Comparison of ENCODE assay signal across 28 cellular contexts in the genomic region with DNA sequence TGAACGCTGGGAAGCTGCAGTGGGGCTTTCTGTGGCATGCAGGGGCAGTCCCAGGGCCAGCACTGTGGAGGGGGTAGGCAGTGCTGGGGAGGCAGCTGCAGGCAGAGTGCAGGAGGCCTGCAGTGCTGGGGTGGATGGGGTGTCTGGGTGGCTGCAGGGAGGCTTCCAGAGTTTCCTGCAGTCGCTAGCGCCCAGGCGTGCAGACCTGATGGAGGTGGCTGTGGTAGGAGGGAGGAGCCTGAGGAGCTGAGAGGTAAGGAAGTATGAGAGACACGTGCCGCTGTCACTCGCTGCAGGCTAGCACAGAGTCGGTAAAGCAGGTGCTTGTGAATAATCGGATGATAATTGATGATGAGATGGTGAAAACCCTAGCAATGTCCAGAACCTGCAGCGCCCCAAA. TPM values are rescaled to one million over a fixed set of nuclear protein-coding genes. Genes with fewer than 3 reads are reported as not detected.
DNase-seq lines count a peak whose midpoint lies in the region; ATAC-seq and TF ChIP-seq lines count a peak whose summit lies in the region.
"Had no signal": no experiment of that assay in that cellular context is flagged by ENCODE, and none has a peak within 500 bp of the region (broad histone marks: within the 10 kb centered on the region; RNA-seq: fewer than 3 reads in every experiment).

No MANE protein-coding gene starts in this region.

- in situ Hi-C loops in transverse colon (cut with MboI; ENCODE audit: low pct_ligation_motif_present in 1 of 4, low pct_unique_long_range_greater_than_20kb in 1 of 4, low sequenced_read_pairs in 3 of 4): no loop called here

- 70 to 79% methylated on average over 8 to 10 of the region's 10 CpGs for WGBS in esophagus squamous epithelium, 2 donors
- WGBS in transverse colon (ENCODE audit: low coverage in 1 of 2), 2 donors: 76 to 80% methylated on average over 4 to 10 of the region's 10 CpGs

- ATAC-seq in left ventricle myocardium superior (no peak), HG03159 (IDR thresholded peaks at IDR 0.05; ENCODE audit: unreplicated experiment) (no peak), HG02973 (IDR thresholded peaks at IDR 0.05; ENCODE audit: unreplicated experiment) (no peak)
- ATAC-seq: heart right ventricle; left colon; naive thymus-derived CD4-positive, alpha-beta T cell; right cardiac atrium; stimulated activated memory B cell treated with anti-CD40 and anti-IgM and Interleukin-4, amounts not matched to agents 10 μg/mL and 1 μg/mL and 100 μg/mL, for 72 hours had no signal

- H3K4me1 ChIP-seq in esophagus squamous epithelium: peaks cover 14 to 63% (median 18%) of the 10 kb centered on the region in 3 donors
- peaks cover 13 to 44% (median 27%) of the 10 kb centered on the region in 4 donors for H3K4me1 ChIP-seq in transverse colon

- TF ChIP-seq POLR2A in esophagus squamous epithelium (IDR thresholded peaks at IDR 0.05) (no peak), transverse colon (IDR thresholded peaks at IDR 0.05) (no peak)

- no peak for TF ChIP-seq EP300 in transverse colon (IDR thresholded peaks at IDR 0.05; ENCODE audit: low read depth)

- peak overlapping the region in 3 of 4 donors; percentile 56 to 86 (median 83) for H3K27ac ChIP-seq in esophagus squamous epithelium
- H3K27ac ChIP-seq in transverse colon: peak overlapping the region; percentile 47 to 92 (median 90)
- H3K27ac ChIP-seq: GM23248, VCaP had no signal

- TF ChIP-seq CTCF in esophagus squamous epithelium (IDR thresholded peaks at IDR 0.05) (no peak), transverse colon (IDR thresholded peaks at IDR 0.05) (no peak)

- H3K9me3 ChIP-seq in esophagus squamous epithelium (no peaks in the 10 kb centered on the region), transverse colon (no peaks in the 10 kb centered on the region)
- H3K9me3 ChIP-seq: heart right ventricle had no signal

- DNase-seq in left ventricle myocardium superior: peak; percentile 21
- DNase-seq in cardiac septum (ENCODE audit: low spot score): no peak
- no peak for DNase-seq in esophagus squamous epithelium (lab: John Stamatoyannopoulos, UW)
- peak; percentile 78 for DNase-seq in posterior vena cava (ENCODE audit: low spot score)
- DNase-seq in transverse colon: no peak
- no peak for DNase-seq in iPS-NIHi11 (ENCODE audit: low spot score)
- DNase-seq: activated CD4-positive, alpha-beta T cell treated with anti-CD3 and anti-CD28 coated beads for 48 hours; activated CD8-positive, alpha-beta memory T cell treated with anti-CD3 and anti-CD28 coated beads for 24 hours; activated gamma-delta T cell; AML-193; CD8-positive, alpha-beta memory T cell; cerebellar nuclear complex; DMS 273 treated with DMSO at 0.1 percent for 48 hours; EL; GM23248; heart right ventricle; left colon; naive thymus-derived CD4-positive, alpha-beta T cell; NCI-H1694 treated with DMSO at 0.1 percent for 48 hours; NCI-H524 treated with DMSO at 0.1 percent for 48 hours; stimulated activated CD4-positive, alpha-beta T cell treated with anti-CD3 and anti-CD28 coated beads, Interleukin-4, amount 100 ng/mL, for 24 hours; SW 1271; T-helper 9 cell had no signal

- H3K27me3 ChIP-seq in esophagus squamous epithelium: no peaks in the 10 kb centered on the region
- H3K27me3 ChIP-seq in transverse colon: no peaks in the 10 kb centered on the region
- H3K27me3 ChIP-seq: heart right ventricle had no signal

- intact Hi-C loops in left ventricle myocardium superior (cut with micrococcal nuclease): no loop called here
- intact Hi-C loops in cardiac septum (cut with DNase I): loop anchor here (10.0 kb wide), 2 partner anchors 56 to 994 kb away; no protein-coding TSS in a partner anchor
- intact Hi-C loops in esophagus squamous epithelium (cut with DNase I): no loop called here
- intact Hi-C loops in posterior vena cava (cut with DNase I): loop anchor here in 1 of 2 donors (2.0 kb wide), 1 partner anchor 62 kb away; no protein-coding TSS in a partner anchor
- intact Hi-C loops in transverse colon (cut with DNase I; ENCODE audit: low total_unique reads): no loop called here

- H3K36me3 ChIP-seq in esophagus squamous epithelium: no peaks in the 10 kb centered on the region
- H3K36me3 ChIP-seq in transverse colon: no peaks in the 10 kb centered on the region

- no peak overlapping the region for H3K4me3 ChIP-seq in esophagus squamous epithelium
- no peak overlapping the region for H3K4me3 ChIP-seq in transverse colon
- H3K4me3 ChIP-seq: GM23248, heart right ventricle had no signal

RNA-seq across cellular contexts. Expression of gene SYNM, which starts 16.3 kb away (rescaled TPM):
- total RNA-seq in left ventricle myocardium superior: 329 TPM
- total RNA-seq in cardiac septum: 395 TPM
- 100 to 1,000 TPM in 1 of 4 donors, 10 to 100 TPM in 3; 18.1 to 262 (median 42.0) TPM for total RNA-seq in esophagus squamous epithelium
- 100 to 1,000 TPM; 447 to 863 TPM for total RNA-seq in posterior vena cava
- 100 to 1,000 TPM in 2 of 4 donors, 10 to 100 TPM in 2; 98.3 to 414 (median 158) TPM for total RNA-seq in transverse colon

Comparison
In these comparisons a context has a peak if more than half of its experiments do, and no peak if none do; other contexts are left out.
1. DNase-seq: peak in left ventricle myocardium superior (single experiment) and posterior vena cava (single experiment); none in cardiac septum (single experiment), esophagus squamous epithelium (single experiment), transverse colon (single experiment) and iPS-NIHi11 (single experiment).